ENCODE assay signal across 21 cellular contexts in the genomic region with DNA sequence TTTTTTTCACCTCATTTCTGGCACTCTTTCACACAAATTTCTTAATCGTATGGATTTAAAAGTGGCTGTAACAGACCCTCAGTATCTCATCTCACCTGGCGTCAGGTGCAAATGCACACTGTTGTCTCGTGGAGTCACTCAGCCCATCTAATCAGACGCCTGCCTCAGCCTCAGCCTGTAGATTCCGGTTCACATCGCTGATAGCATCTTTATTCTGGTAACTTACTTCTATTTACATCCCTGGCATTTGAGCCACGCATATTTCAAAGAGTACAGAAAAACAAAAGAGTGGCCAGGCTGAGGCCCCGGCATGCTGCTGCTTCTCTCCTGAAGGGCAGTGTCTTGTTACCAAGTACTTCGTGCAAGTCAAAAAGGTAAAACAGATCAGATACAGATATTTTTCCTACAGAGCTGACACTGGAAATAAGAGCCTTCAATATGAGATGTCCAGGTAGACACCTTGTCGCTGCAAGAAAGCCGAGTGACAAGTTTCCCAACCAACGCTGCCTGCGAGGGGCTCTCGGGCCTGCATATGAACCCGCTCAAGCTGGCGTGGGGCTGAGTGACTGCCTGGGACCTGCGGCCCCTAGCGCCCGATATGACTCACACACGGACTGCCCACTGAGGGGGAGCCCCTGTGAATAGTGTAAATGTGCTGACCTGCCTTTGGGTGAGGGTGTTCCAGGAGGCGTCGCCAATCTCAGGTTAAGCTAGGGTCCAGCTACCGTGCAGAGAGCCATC. TPM values are rescaled to one million over a fixed set of nuclear protein-coding genes. Genes with fewer than 3 reads are reported as not detected.
"Had no signal": no experiment of that assay in that cellular context is flagged by ENCODE, and none has a peak within 500 bp of the region (broad histone marks: within the 10 kb centered on the region; RNA-seq: fewer than 3 reads in every experiment).

No MANE protein-coding gene starts in this region.

- H3K27ac ChIP-seq: ascending aorta, esophagus squamous epithelium, foreskin keratinocyte, ovary, SK-N-MC, upper lobe of left lung had no signal

- H3K4me3 Mint-ChIP-seq: activated B cell treated with CpG ODN at 0.5 μM for 24 hours; activated CD4-positive, alpha-beta T cell treated with anti-CD3 and anti-CD28 coated beads, Interleukin-2, amount 10 ng/mL, durations not matched to agents 24 days and 14 days; activated naive CD8-positive, alpha-beta T cell treated with anti-CD3 and anti-CD28 coated beads, Interleukin-2, amount 50 U/mL, for 24 hours; activated T-cell treated with anti-CD3 and anti-CD28 coated beads, Interleukin-2, amount 50 U/mL, for 72 hours; nephron progenitor cell; stimulated activated memory B cell treated with anti-CD40 and anti-IgM and Interleukin-4, amounts not matched to agents 10 μg/mL and 1 μg/mL and 100 μg/mL, for 72 hours; T-cell had no signal

- H3K4me1 ChIP-seq: foreskin keratinocyte had no signal

- H3K27me3 ChIP-seq: ascending aorta, ovary had no signal

- H3K9me3 ChIP-seq: ascending aorta, esophagus squamous epithelium, ovary, upper lobe of left lung had no signal

- H3K36me3 ChIP-seq: esophagus squamous epithelium, ovary, upper lobe of left lung had no signal

- H3K36me3 Mint-ChIP-seq: stimulated activated memory B cell treated with anti-CD40 and anti-IgM and Interleukin-4, amounts not matched to agents 10 μg/mL and 1 μg/mL and 100 μg/mL, for 72 hours; T-cell had no signal

- H3K9me3 Mint-ChIP-seq: activated B cell treated with CpG ODN at 0.5 μM for 24 hours; activated CD4-positive, alpha-beta T cell treated with anti-CD3 and anti-CD28 coated beads, Interleukin-2, amount 10 ng/mL, durations not matched to agents 24 days and 14 days; activated naive CD8-positive, alpha-beta T cell treated with anti-CD3 and anti-CD28 coated beads, Interleukin-2, amount 50 U/mL, for 24 hours; activated T-cell treated with anti-CD3 and anti-CD28 coated beads, Interleukin-2, amount 50 U/mL, for 72 hours; stimulated activated memory B cell treated with anti-CD40 and anti-IgM and Interleukin-4, amounts not matched to agents 10 μg/mL and 1 μg/mL and 100 μg/mL, for 72 hours; T-cell had no signal

- DNase-seq: activated B cell treated with CpG ODN at 0.5 μM for 24 hours; activated CD4-positive, alpha-beta T cell treated with anti-CD3 and anti-CD28 coated beads, Interleukin-2, amount 10 ng/mL, durations not matched to agents 24 days and 14 days; activated naive CD4-positive, alpha-beta T cell treated with Interleukin-2 at 50 U/mL for 16 hours; activated naive CD8-positive, alpha-beta T cell treated with anti-CD3 and anti-CD28 coated beads, Interleukin-2, amount 50 U/mL, for 24 hours; activated T-cell treated with anti-CD3 and anti-CD28 coated beads, Interleukin-2, amount 50 U/mL, for 72 hours; esophagus squamous epithelium; foreskin keratinocyte; mesenchymal stem cell; nephron progenitor cell; retina; stimulated activated CD4-positive, alpha-beta T cell treated with anti-CD3 and anti-CD28 coated beads, Interleukin-1b, Interleukin-23, amount 100 ng/mL, for 48 hours; substantia nigra; T-cell; upper lobe of left lung had no signal

- H3K4me3 ChIP-seq: ascending aorta, esophagus squamous epithelium, ovary, SK-N-MC, smooth muscle cell, upper lobe of left lung had no signal

- H3K4me2 ChIP-seq: smooth muscle cell had no signal

- H3K4me1 Mint-ChIP-seq: stimulated activated memory B cell treated with anti-CD40 and anti-IgM and Interleukin-4, amounts not matched to agents 10 μg/mL and 1 μg/mL and 100 μg/mL, for 72 hours had no signal

- ATAC-seq: activated naive CD8-positive, alpha-beta T cell treated with anti-CD3 and anti-CD28 coated beads, Interleukin-2, amount 50 U/mL, for 24 hours; activated T-cell treated with anti-CD3 and anti-CD28 coated beads, Interleukin-2, amount 50 U/mL, for 72 hours; foreskin keratinocyte; left lobe of liver; stimulated activated memory B cell treated with anti-CD40 and anti-IgM and Interleukin-4, amounts not matched to agents 10 μg/mL and 1 μg/mL and 100 μg/mL, for 72 hours; T-cell had no signal

- H3K27ac Mint-ChIP-seq: activated B cell treated with CpG ODN at 0.5 μM for 24 hours; activated CD4-positive, alpha-beta T cell treated with anti-CD3 and anti-CD28 coated beads, Interleukin-2, amount 10 ng/mL, durations not matched to agents 24 days and 14 days; activated naive CD8-positive, alpha-beta T cell treated with anti-CD3 and anti-CD28 coated beads, Interleukin-2, amount 50 U/mL, for 24 hours; activated T-cell treated with anti-CD3 and anti-CD28 coated beads, Interleukin-2, amount 50 U/mL, for 72 hours; nephron progenitor cell; stimulated activated memory B cell treated with anti-CD40 and anti-IgM and Interleukin-4, amounts not matched to agents 10 μg/mL and 1 μg/mL and 100 μg/mL, for 72 hours; T-cell had no signal

RNA-seq across cellular contexts. Expression of a gene that starts 4.3 kb away (rescaled TPM):
- total RNA-seq: activated B cell treated with CpG ODN at 0.5 μM for 24 hours, bronchial epithelial cell, foreskin keratinocyte, smooth muscle cell had no signal
- polyA plus RNA-seq: foreskin keratinocyte, smooth muscle cell had no signal
